11 cellular contexts compared by ENCODE assay signal in the genomic region with DNA sequence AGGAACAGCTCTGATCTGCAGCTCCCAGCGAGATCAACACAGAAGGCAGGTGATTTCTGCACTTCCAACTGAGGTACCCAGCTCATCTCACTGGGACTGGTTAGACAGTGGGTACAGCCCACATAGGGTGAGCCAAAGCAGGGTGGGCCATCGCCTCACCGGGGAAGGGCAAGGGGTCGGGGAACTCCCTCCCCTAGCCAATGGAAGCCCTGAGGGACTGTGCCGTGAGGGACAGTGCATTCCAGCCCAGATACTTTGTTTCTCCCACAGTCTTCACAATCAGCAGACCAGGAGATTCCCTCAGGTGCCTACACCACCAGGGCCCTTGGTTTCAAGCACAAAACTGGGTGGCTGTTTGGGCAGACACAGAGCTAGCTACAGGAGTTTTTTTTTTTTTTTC.
"Had no signal": no experiment of that assay in that cellular context is flagged by ENCODE, and none has a peak within 500 bp of the region (broad histone marks: within the 10 kb centered on the region; RNA-seq: fewer than 3 reads in every experiment).

No MANE protein-coding gene starts in this region.

- H3K4me1 Mint-ChIP-seq: GM23338, H9 had no signal

- DNase-seq: GM23248, GOT3, H7, H9, HCEC 1CT, HFFc6 had no signal

- H3K9ac ChIP-seq: GM23248 had no signal

- H3K4me3 ChIP-seq: GM23248, GM23338, HAP-1 had no signal

- H3K36me3 ChIP-seq: HAP-1 had no signal

- H3K4me1 ChIP-seq: HAP-1 had no signal

- H3K27ac Mint-ChIP-seq: GM23338, H9, HFFc6 had no signal

- H2AFZ ChIP-seq: GM23248, GM23338 had no signal

- H3K4me3 Mint-ChIP-seq: GM23338, H9, HFFc6 had no signal

- H3K4me2 ChIP-seq: GM23338 had no signal

- H3K27ac ChIP-seq: GM23248 had no signal

- H3K9me3 Mint-ChIP-seq: HFFc6 had no signal

- H3K9me3 ChIP-seq: HAP-1 had no signal

- ATAC-seq: GM23338, HCT116 had no signal

- FAIRE-seq: H1, H54 had no signal
